Comparison of ENCODE assay signal across 1 cellular context in the genomic region with DNA sequence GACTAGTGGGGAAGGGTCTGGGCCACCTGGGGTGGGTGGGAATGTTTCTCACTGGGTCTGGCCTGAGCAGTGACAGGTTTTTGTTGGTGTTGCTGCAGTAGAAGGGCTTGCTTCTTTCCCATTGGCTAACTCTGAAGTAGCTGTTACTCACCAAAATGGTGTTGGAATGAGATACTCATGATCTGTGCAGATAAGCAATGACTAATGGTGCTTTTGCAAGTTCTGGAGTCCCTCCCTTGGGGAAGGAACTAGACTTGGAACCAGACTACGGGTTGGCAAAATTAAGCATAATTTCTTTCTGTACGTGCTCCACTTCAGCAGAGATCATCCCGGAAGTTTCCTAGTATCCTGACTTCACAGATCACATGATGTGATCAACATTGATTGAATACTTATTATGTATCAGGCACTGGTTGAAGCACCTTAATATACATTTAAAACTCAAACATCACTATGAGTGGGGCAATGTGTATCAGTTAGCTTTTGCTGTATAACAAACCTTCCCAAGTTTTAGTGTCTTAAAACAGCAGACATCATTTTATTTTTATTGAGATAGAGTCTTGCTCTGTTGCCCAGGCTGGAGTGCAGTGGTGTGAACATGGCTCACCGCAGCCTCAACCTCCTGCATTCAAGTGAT.
A peak's percentile ranks its signal among the peaks of the same experiment; 100 is the strongest.
TF ChIP-seq lines count a peak whose summit lies in the region.

No MANE protein-coding gene starts in this region.

TF ChIP-seq in K562, 482 proteins besides CTCF, POLR2A, EP300 and RAD21 (continues in another document):
- TF ChIP-seq KAT2B (IDR thresholded peaks at IDR 0.05; ENCODE audit: low read depth, low read length) (no peak), SAFB (IDR thresholded peaks at IDR 0.05; ENCODE audit: borderline replicate concordance, low read depth, low read length) (no peak), TAF15 (IDR thresholded peaks at IDR 0.05; ENCODE audit: low read depth, low read length) (no peak), TEAD4 (IDR thresholded peaks at IDR 0.05; ENCODE audit: low read length) (peak; percentile 85), TEAD4 (CRISPR knock-in tag; IDR thresholded peaks at IDR 0.05; ENCODE audit: borderline replicate concordance) (no peak), SRSF3 (IDR thresholded peaks at IDR 0.05; ENCODE audit: insufficient read depth, low read length) (no peak), NFIX (CRISPR knock-in tag; IDR thresholded peaks at IDR 0.05; ENCODE audit: low read depth) (no peak), ZNF232 (CRISPR knock-in tag; IDR thresholded peaks at IDR 0.05) (no peak), ARID2 (IDR thresholded peaks at IDR 0.05) (no peak), IFI16 (CRISPR knock-in tag; IDR thresholded peaks at IDR 0.05) (no peak), CHD1 (IDR thresholded peaks at IDR 0.05; ENCODE audit: low read length) (no peak), ETV1 (tag; conservative IDR thresholded peaks at IDR 0.05; ENCODE audit: low read depth) (no peak; the same call in 1 of the 2 replicates), ZNF444 (CRISPR knock-in tag; IDR thresholded peaks at IDR 0.05) (no peak), ZNF589 (CRISPR knock-in tag; IDR thresholded peaks at IDR 0.05; ENCODE audit: low read depth) (no peak), EZH2 (IDR thresholded peaks at IDR 0.05; ENCODE audit: borderline replicate concordance, low read depth, low read length) (no peak), HMG20B (CRISPR knock-in tag; IDR thresholded peaks at IDR 0.05) (no peak), ZNF583 (CRISPR knock-in tag; IDR thresholded peaks at IDR 0.05) (no peak), SRF (CRISPR knock-in tag; IDR thresholded peaks at IDR 0.05) (peak in 1 of 2 experiments; percentile 32; a peak in 1 of 4 replicates), PHTF2 (CRISPR knock-in tag; IDR thresholded peaks at IDR 0.05) (no peak), JUND (IDR thresholded peaks at IDR 0.05; ENCODE audit: borderline replicate concordance, low read depth, low read length) (peak; percentile 94), JUND (tag; IDR thresholded peaks at IDR 0.05; ENCODE audit: borderline replicate concordance, low read depth, low read length) (peak; percentile 96), ZNF408 (CRISPR knock-in tag; IDR thresholded peaks at IDR 0.05; ENCODE audit: low read depth) (no peak), CTBP1 (IDR thresholded peaks at IDR 0.05; ENCODE audit: borderline replicate concordance) (no peak), CC2D1A (IDR thresholded peaks at IDR 0.05) (no peak), SMARCA5 (IDR thresholded peaks at IDR 0.05) (peak; percentile 69; the same call in 1 of the 2 replicates), TGIF2 (CRISPR knock-in tag; IDR thresholded peaks at IDR 0.05) (no peak), CREB1 (IDR thresholded peaks at IDR 0.05) (no peak), CREB1 (CRISPR knock-in tag; IDR thresholded peaks at IDR 0.05) (peak; percentile 54; the same call in 1 of the 2 replicates), ZNF146 (CRISPR knock-in tag; IDR thresholded peaks at IDR 0.05; ENCODE audit: unreplicated experiment) (no peak), DPF2 (IDR thresholded peaks at IDR 0.05) (peak; percentile 96)
- TF ChIP-seq, protein P1, sequence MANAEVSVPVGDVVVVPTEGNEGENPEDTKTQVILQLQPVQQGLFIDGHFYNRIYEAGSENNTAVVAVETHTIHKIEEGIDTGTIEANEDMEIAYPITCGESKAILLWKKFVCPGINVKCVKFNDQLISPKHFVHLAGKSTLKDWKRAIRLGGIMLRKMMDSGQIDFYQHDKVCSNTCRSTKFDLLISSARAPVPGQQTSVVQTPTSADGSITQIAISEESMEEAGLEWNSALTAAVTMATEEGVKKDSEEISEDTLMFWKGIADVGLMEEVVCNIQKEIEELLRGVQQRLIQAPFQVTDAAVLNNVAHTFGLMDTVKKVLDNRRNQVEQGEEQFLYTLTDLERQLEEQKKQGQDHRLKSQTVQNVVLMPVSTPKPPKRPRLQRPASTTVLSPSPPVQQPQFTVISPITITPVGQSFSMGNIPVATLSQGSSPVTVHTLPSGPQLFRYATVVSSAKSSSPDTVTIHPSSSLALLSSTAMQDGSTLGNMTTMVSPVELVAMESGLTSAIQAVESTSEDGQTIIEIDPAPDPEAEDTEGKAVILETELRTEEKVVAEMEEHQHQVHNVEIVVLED (CRISPR knock-in tag; IDR thresholded peaks at IDR 0.05): no peak
- TF ChIP-seq, protein P2, sequence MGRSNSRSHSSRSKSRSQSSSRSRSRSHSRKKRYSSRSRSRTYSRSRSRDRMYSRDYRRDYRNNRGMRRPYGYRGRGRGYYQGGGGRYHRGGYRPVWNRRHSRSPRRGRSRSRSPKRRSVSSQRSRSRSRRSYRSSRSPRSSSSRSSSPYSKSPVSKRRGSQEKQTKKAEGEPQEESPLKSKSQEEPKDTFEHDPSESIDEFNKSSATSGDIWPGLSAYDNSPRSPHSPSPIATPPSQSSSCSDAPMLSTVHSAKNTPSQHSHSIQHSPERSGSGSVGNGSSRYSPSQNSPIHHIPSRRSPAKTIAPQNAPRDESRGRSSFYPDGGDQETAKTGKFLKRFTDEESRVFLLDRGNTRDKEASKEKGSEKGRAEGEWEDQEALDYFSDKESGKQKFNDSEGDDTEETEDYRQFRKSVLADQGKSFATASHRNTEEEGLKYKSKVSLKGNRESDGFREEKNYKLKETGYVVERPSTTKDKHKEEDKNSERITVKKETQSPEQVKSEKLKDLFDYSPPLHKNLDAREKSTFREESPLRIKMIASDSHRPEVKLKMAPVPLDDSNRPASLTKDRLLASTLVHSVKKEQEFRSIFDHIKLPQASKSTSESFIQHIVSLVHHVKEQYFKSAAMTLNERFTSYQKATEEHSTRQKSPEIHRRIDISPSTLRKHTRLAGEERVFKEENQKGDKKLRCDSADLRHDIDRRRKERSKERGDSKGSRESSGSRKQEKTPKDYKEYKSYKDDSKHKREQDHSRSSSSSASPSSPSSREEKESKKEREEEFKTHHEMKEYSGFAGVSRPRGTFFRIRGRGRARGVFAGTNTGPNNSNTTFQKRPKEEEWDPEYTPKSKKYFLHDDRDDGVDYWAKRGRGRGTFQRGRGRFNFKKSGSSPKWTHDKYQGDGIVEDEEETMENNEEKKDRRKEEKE (IDR thresholded peaks at IDR 0.05; ENCODE audit: borderline replicate concordance in 1 of 2, control insufficient read depth in 1 of 2, low read depth in 2 of 2, low read length in 1 of 2): no peak
- TF ChIP-seq, protein P3, sequence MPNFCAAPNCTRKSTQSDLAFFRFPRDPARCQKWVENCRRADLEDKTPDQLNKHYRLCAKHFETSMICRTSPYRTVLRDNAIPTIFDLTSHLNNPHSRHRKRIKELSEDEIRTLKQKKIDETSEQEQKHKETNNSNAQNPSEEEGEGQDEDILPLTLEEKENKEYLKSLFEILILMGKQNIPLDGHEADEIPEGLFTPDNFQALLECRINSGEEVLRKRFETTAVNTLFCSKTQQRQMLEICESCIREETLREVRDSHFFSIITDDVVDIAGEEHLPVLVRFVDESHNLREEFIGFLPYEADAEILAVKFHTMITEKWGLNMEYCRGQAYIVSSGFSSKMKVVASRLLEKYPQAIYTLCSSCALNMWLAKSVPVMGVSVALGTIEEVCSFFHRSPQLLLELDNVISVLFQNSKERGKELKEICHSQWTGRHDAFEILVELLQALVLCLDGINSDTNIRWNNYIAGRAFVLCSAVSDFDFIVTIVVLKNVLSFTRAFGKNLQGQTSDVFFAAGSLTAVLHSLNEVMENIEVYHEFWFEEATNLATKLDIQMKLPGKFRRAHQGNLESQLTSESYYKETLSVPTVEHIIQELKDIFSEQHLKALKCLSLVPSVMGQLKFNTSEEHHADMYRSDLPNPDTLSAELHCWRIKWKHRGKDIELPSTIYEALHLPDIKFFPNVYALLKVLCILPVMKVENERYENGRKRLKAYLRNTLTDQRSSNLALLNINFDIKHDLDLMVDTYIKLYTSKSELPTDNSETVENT (CRISPR knock-in tag; IDR thresholded peaks at IDR 0.05): no peak
- TF ChIP-seq, protein P4, sequence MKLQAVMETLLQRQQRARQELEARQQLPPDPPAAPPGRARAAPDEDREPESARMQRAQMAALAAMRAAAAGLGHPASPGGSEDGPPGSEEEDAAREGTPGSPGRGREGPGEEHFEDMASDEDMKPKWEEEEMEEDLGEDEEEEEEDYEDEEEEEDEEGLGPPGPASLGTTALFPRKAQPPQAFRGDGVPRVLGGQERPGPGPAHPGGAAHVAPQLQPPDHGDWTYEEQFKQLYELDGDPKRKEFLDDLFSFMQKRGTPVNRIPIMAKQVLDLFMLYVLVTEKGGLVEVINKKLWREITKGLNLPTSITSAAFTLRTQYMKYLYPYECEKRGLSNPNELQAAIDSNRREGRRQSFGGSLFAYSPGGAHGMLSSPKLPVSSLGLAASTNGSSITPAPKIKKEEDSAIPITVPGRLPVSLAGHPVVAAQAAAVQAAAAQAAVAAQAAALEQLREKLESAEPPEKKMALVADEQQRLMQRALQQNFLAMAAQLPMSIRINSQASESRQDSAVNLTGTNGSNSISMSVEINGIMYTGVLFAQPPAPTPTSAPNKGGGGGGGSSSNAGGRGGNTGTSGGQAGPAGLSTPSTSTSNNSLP (IDR thresholded peaks at IDR 0.05; ENCODE audit: borderline replicate concordance, low read depth, low read length): no peak
- TF ChIP-seq, protein P5, sequence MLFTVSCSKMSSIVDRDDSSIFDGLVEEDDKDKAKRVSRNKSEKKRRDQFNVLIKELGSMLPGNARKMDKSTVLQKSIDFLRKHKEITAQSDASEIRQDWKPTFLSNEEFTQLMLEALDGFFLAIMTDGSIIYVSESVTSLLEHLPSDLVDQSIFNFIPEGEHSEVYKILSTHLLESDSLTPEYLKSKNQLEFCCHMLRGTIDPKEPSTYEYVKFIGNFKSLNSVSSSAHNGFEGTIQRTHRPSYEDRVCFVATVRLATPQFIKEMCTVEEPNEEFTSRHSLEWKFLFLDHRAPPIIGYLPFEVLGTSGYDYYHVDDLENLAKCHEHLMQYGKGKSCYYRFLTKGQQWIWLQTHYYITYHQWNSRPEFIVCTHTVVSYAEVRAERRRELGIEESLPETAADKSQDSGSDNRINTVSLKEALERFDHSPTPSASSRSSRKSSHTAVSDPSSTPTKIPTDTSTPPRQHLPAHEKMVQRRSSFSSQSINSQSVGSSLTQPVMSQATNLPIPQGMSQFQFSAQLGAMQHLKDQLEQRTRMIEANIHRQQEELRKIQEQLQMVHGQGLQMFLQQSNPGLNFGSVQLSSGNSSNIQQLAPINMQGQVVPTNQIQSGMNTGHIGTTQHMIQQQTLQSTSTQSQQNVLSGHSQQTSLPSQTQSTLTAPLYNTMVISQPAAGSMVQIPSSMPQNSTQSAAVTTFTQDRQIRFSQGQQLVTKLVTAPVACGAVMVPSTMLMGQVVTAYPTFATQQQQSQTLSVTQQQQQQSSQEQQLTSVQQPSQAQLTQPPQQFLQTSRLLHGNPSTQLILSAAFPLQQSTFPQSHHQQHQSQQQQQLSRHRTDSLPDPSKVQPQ (CRISPR knock-in tag; IDR thresholded peaks at IDR 0.05; ENCODE audit: borderline replicate concordance): no peak
- TF ChIP-seq, protein P6, sequence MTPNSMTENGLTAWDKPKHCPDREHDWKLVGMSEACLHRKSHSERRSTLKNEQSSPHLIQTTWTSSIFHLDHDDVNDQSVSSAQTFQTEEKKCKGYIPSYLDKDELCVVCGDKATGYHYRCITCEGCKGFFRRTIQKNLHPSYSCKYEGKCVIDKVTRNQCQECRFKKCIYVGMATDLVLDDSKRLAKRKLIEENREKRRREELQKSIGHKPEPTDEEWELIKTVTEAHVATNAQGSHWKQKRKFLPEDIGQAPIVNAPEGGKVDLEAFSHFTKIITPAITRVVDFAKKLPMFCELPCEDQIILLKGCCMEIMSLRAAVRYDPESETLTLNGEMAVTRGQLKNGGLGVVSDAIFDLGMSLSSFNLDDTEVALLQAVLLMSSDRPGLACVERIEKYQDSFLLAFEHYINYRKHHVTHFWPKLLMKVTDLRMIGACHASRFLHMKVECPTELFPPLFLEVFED (CRISPR knock-in tag; conservative IDR thresholded peaks at IDR 0.05): no peak
- TF ChIP-seq, protein P7, sequence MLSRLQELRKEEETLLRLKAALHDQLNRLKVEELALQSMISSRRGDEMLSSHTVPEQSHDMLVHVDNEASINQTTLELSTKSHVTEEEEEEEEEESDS (CRISPR knock-in tag; IDR thresholded peaks at IDR 0.05): no peak
- TF ChIP-seq, protein P8, sequence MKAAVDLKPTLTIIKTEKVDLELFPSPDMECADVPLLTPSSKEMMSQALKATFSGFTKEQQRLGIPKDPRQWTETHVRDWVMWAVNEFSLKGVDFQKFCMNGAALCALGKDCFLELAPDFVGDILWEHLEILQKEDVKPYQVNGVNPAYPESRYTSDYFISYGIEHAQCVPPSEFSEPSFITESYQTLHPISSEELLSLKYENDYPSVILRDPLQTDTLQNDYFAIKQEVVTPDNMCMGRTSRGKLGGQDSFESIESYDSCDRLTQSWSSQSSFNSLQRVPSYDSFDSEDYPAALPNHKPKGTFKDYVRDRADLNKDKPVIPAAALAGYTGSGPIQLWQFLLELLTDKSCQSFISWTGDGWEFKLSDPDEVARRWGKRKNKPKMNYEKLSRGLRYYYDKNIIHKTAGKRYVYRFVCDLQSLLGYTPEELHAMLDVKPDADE (conservative IDR thresholded peaks at IDR 0.05; ENCODE audit: control insufficient read depth, low read depth, low read length): no peak
- TF ChIP-seq, protein P9, sequence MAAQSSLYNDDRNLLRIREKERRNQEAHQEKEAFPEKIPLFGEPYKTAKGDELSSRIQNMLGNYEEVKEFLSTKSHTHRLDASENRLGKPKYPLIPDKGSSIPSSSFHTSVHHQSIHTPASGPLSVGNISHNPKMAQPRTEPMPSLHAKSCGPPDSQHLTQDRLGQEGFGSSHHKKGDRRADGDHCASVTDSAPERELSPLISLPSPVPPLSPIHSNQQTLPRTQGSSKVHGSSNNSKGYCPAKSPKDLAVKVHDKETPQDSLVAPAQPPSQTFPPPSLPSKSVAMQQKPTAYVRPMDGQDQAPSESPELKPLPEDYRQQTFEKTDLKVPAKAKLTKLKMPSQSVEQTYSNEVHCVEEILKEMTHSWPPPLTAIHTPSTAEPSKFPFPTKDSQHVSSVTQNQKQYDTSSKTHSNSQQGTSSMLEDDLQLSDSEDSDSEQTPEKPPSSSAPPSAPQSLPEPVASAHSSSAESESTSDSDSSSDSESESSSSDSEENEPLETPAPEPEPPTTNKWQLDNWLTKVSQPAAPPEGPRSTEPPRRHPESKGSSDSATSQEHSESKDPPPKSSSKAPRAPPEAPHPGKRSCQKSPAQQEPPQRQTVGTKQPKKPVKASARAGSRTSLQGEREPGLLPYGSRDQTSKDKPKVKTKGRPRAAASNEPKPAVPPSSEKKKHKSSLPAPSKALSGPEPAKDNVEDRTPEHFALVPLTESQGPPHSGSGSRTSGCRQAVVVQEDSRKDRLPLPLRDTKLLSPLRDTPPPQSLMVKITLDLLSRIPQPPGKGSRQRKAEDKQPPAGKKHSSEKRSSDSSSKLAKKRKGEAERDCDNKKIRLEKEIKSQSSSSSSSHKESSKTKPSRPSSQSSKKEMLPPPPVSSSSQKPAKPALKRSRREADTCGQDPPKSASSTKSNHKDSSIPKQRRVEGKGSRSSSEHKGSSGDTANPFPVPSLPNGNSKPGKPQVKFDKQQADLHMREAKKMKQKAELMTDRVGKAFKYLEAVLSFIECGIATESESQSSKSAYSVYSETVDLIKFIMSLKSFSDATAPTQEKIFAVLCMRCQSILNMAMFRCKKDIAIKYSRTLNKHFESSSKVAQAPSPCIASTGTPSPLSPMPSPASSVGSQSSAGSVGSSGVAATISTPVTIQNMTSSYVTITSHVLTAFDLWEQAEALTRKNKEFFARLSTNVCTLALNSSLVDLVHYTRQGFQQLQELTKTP (IDR thresholded peaks at IDR 0.05; ENCODE audit: low read depth in 1 of 2, partially characterized antibody in 2 of 2): no peak
- TF ChIP-seq, protein P10, sequence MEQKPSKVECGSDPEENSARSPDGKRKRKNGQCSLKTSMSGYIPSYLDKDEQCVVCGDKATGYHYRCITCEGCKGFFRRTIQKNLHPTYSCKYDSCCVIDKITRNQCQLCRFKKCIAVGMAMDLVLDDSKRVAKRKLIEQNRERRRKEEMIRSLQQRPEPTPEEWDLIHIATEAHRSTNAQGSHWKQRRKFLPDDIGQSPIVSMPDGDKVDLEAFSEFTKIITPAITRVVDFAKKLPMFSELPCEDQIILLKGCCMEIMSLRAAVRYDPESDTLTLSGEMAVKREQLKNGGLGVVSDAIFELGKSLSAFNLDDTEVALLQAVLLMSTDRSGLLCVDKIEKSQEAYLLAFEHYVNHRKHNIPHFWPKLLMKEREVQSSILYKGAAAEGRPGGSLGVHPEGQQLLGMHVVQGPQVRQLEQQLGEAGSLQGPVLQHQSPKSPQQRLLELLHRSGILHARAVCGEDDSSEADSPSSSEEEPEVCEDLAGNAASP (IDR thresholded peaks at IDR 0.05): no peak
